Comparison of ENCODE assay signal across 30 cellular contexts in genomic region chr13:103961784-103962183, GRCh38.
"Had no signal": no experiment of that assay in that cellular context is flagged by ENCODE, and none has a peak within 500 bp of the region (broad histone marks: within the 10 kb centered on the region; RNA-seq: fewer than 3 reads in every experiment).

No MANE protein-coding gene starts in this region.

- DNase-seq: dermis blood vessel endothelial cell; effector memory CD4-positive, alpha-beta T cell; foreskin fibroblast; heart left ventricle; kidney; left cardiac atrium; left lung; mesenchymal stem cell; mucosa of descending colon; naive B cell; pancreas; right lobe of liver; small intestine; stimulated activated CD4-positive, alpha-beta T cell treated with anti-CD3 and anti-CD28 coated beads, Interleukin-15, amount 100 ng/mL, for 24 hours; stimulated activated CD4-positive, alpha-beta T cell treated with anti-CD3 and anti-CD28 coated beads, Interleukin-2, amount 100 ng/mL, for 48 hours; stimulated activated naive CD4-positive, alpha-beta T cell; stimulated activated naive CD8-positive, alpha-beta T cell treated with anti-CD3 and anti-CD28 coated beads, Interleukin-15, amount 100 ng/mL, for 72 hours; transverse colon; upper lobe of right lung had no signal

- H3K4me1 Mint-ChIP-seq: naive B cell; neural crest cell; stimulated activated naive CD8-positive, alpha-beta T cell treated with anti-CD3 and anti-CD28 coated beads, Interleukin-15, amount 100 ng/mL, for 72 hours had no signal

- ATAC-seq: gastroesophageal sphincter; heart left ventricle; left cardiac atrium; left lung; mucosa of descending colon; natural killer cell treated with Interleukin-12 subunit alpha and Interleukin-12 subunit beta and Interleukin-15 and Interleukin-18, amount 100 ng/mL, for 72 hours; pancreas; right lobe of liver; stimulated activated naive CD8-positive, alpha-beta T cell treated with anti-CD3 and anti-CD28 coated beads, Interleukin-15, amount 100 ng/mL, for 72 hours; upper lobe of right lung had no signal

- H3K27ac ChIP-seq: coronary artery, esophagus muscularis mucosa, gastroesophageal sphincter, heart left ventricle, hepatocyte, left lung, neutrophil, pancreas, right lobe of liver, suprapubic skin, transverse colon, upper lobe of right lung, vagina had no signal

- H3K27ac Mint-ChIP-seq: mesothelial cell of epicardium; naive B cell; natural killer cell treated with Interleukin-12 subunit alpha and Interleukin-12 subunit beta and Interleukin-15 and Interleukin-18, amount 100 ng/mL, for 72 hours; progenitor cell of endocrine pancreas; stimulated activated naive CD8-positive, alpha-beta T cell treated with anti-CD3 and anti-CD28 coated beads, Interleukin-15, amount 100 ng/mL, for 72 hours had no signal

- H3K27me3 ChIP-seq: esophagus muscularis mucosa, gastroesophageal sphincter, heart left ventricle, hepatocyte, left lung, neutrophil, pancreas, right lobe of liver, suprapubic skin, transverse colon, upper lobe of right lung, vagina had no signal

- H3K4me2 ChIP-seq: hepatocyte had no signal

- H3K79me2 ChIP-seq: hepatocyte had no signal

- H3K27me3 Mint-ChIP-seq: naive B cell; natural killer cell treated with Interleukin-12 subunit alpha and Interleukin-12 subunit beta and Interleukin-15 and Interleukin-18, amount 100 ng/mL, for 72 hours; progenitor cell of endocrine pancreas; stimulated activated naive CD8-positive, alpha-beta T cell treated with anti-CD3 and anti-CD28 coated beads, Interleukin-15, amount 100 ng/mL, for 72 hours had no signal

- H3K4me3 Mint-ChIP-seq: mesothelial cell of epicardium; naive B cell; natural killer cell treated with Interleukin-12 subunit alpha and Interleukin-12 subunit beta and Interleukin-15 and Interleukin-18, amount 100 ng/mL, for 72 hours; neural crest cell; stimulated activated naive CD8-positive, alpha-beta T cell treated with anti-CD3 and anti-CD28 coated beads, Interleukin-15, amount 100 ng/mL, for 72 hours had no signal

- H2AFZ ChIP-seq: hepatocyte had no signal

- H3K9me3 ChIP-seq: esophagus muscularis mucosa, gastroesophageal sphincter, heart left ventricle, mucosa of descending colon, neutrophil, pancreas, right lobe of liver, suprapubic skin, transverse colon, upper lobe of right lung, vagina had no signal

- H3K36me3 ChIP-seq: esophagus muscularis mucosa, gastroesophageal sphincter, heart left ventricle, left lung, neutrophil, pancreas, right lobe of liver, suprapubic skin, transverse colon, upper lobe of right lung, vagina had no signal

- H3K36me3 Mint-ChIP-seq: mesothelial cell of epicardium, naive B cell had no signal

- H3K4me1 ChIP-seq: esophagus muscularis mucosa, gastroesophageal sphincter, heart left ventricle, left lung, pancreas, right lobe of liver, transverse colon, upper lobe of right lung, vagina had no signal

- H3K9me3 Mint-ChIP-seq: neural crest cell; stimulated activated naive CD8-positive, alpha-beta T cell treated with anti-CD3 and anti-CD28 coated beads, Interleukin-15, amount 100 ng/mL, for 72 hours had no signal

- H3K4me3 ChIP-seq: coronary artery, esophagus muscularis mucosa, gastroesophageal sphincter, heart left ventricle, hepatocyte, left lung, mucosa of descending colon, pancreas, right lobe of liver, suprapubic skin, transverse colon, upper lobe of right lung, vagina had no signal
